8 cellular contexts compared by ENCODE assay signal in genomic region chr19:40529093-40529954, GRCh38. TPM values are rescaled to one million over a fixed set of nuclear protein-coding genes. Genes with fewer than 3 reads are reported as not detected.
A peak's percentile ranks its signal among the peaks of the same experiment; 100 is the strongest.
DNase-seq lines count a peak whose midpoint lies in the region; ATAC-seq and TF ChIP-seq lines count a peak whose summit lies in the region.

No MANE protein-coding gene starts in this region.

- intact Hi-C loops in left colon (cut with DNase I, micrococcal nuclease): no loop called here

- DNase-seq in DMS114 treated with DMSO at 0.1 percent for 48 hours (lab: John Stamatoyannopoulos, UW; ENCODE audit: unreplicated experiment): peak; percentile 65
- peak; percentile 78 for DNase-seq in NCI-H446 treated with DMSO at 0.1 percent for 48 hours (lab: John Stamatoyannopoulos, UW)
- peak; percentile 88 to 89 for DNase-seq in activated CD4-positive, alpha-beta T cell treated with anti-CD3 and anti-CD28 coated beads for 4 hours
- peak; percentile 76 for DNase-seq in choroid plexus epithelial cell (ENCODE audit: low read depth)
- peak; percentile 78 to 88 for DNase-seq in left colon
- DNase-seq in stimulated activated CD4-positive, alpha-beta T cell treated with anti-CD3 and anti-CD28 coated beads, Interleukin-15, amount 100 ng/mL, for 48 hours (ENCODE audit: low read depth in 2 of 2): peak; percentile 75 to 82

- H3K4me3 ChIP-seq in choroid plexus epithelial cell (ENCODE audit: low read depth, low read length): peak overlapping the region; percentile 52

- ATAC-seq in HG02798 (IDR thresholded peaks at IDR 0.05; ENCODE audit: poor library complexity, unreplicated experiment): peak; percentile 74
- ATAC-seq in left colon: peak; percentile 94
- no peak for ATAC-seq in HG02763 (IDR thresholded peaks at IDR 0.05; ENCODE audit: unreplicated experiment)

- TF ChIP-seq CTCF in choroid plexus epithelial cell (conservative IDR thresholded peaks at IDR 0.05; ENCODE audit: low read depth, low read length): peak; percentile 86

RNA-seq across cellular contexts. Expression of gene SHKBP1, which starts 47.3 kb away (rescaled TPM):
- 10 to 100 TPM; 64.1 to 64.3 TPM for total RNA-seq in left colon
